In genomic region chr4:55409468-55410171, GRCh38 we compare ENCODE assay signal across 8 cellular contexts. TPM values are rescaled to one million over a fixed set of nuclear protein-coding genes. Genes with fewer than 3 reads are reported as not detected.
DNase-seq lines count a peak whose midpoint lies in the region; ATAC-seq and TF ChIP-seq lines count a peak whose summit lies in the region.

No MANE protein-coding gene starts in this region.

- no peak overlapping the region for H2AFZ ChIP-seq in trophoblast cell (ENCODE audit: insufficient read depth, low read length, poor library complexity)

- peak overlapping the region in 1 of 10 experiments; percentile 5; a peak in 2 of 20 replicates for H3K4me3 ChIP-seq in BLaER1 treated with 17β-estradiol and CSF1 and Interleukin-3, amounts not matched to agents 10 nM and 100 nM
- no peak overlapping the region for H3K4me3 ChIP-seq in choroid plexus epithelial cell (ENCODE audit: low read depth, low read length)
- no peak overlapping the region for H3K4me3 ChIP-seq in trophoblast cell (ENCODE audit: low read depth, low read length)

- peaks cover 77 to 93% (median 80%) of the 10 kb centered on the region in 11 experiments for H3K36me3 ChIP-seq in BLaER1 treated with 17β-estradiol and CSF1 and Interleukin-3, amounts not matched to agents 10 nM and 100 nM
- peaks cover 17 to 18% of the 10 kb centered on the region in 2 experiments for H3K36me3 ChIP-seq in trophoblast cell (ENCODE audit: control insufficient read depth in 1 of 2, insufficient read depth in 2 of 2, low read length in 2 of 2)

- no peak overlapping the region for H2AK5ac ChIP-seq in trophoblast cell (ENCODE audit: low read length)

- H3K4ac ChIP-seq in trophoblast cell (ENCODE audit: low read depth, low read length): no peak overlapping the region

- no peaks in the 10 kb centered on the region for H3K27me3 ChIP-seq in BLaER1 treated with 17β-estradiol and CSF1 and Interleukin-3, amounts not matched to agents 10 nM and 100 nM
- H3K27me3 ChIP-seq in trophoblast cell (ENCODE audit: insufficient read depth, low read length): no peaks in the 10 kb centered on the region

- no peak overlapping the region for H2BK120ac ChIP-seq in trophoblast cell (ENCODE audit: insufficient read depth, low read length, poor library complexity)

- no peaks in the 10 kb centered on the region for H3K79me1 ChIP-seq in trophoblast cell (ENCODE audit: low read length)

- H2BK12ac ChIP-seq in trophoblast cell (ENCODE audit: low read length): no peak overlapping the region

- H2BK5ac ChIP-seq in trophoblast cell (ENCODE audit: low read depth, low read length, poor library complexity): no peak overlapping the region

- no peak overlapping the region for H3K23ac ChIP-seq in trophoblast cell (ENCODE audit: low read length)

- H3K4me2 ChIP-seq in BLaER1 treated with 17β-estradiol and CSF1 and Interleukin-3, amounts not matched to agents 10 nM and 100 nM: peak overlapping the region; percentile 55 to 85 (median 72)
- H3K4me2 ChIP-seq in trophoblast cell (ENCODE audit: low read length): peak overlapping the region; percentile 38

- peaks cover 34 to 62% (median 40%) of the 10 kb centered on the region in 10 experiments for H3K4me1 ChIP-seq in BLaER1 treated with 17β-estradiol and CSF1 and Interleukin-3, amounts not matched to agents 10 nM and 100 nM
- no peaks in the 10 kb centered on the region for H3K4me1 ChIP-seq in trophoblast cell (ENCODE audit: control insufficient read depth in 1 of 2, insufficient read depth in 2 of 2, low read length in 2 of 2)

- no peak overlapping the region for H4K12ac ChIP-seq in trophoblast cell (ENCODE audit: low read depth, low read length)

- H3K18ac ChIP-seq in trophoblast cell (ENCODE audit: low read length): no peak overlapping the region

- peak; percentile 59 for ATAC-seq in GM19025 (IDR thresholded peaks at IDR 0.05; ENCODE audit: low read depth, unreplicated experiment)
- peak; percentile 61 for ATAC-seq in HG03457 (IDR thresholded peaks at IDR 0.05; ENCODE audit: unreplicated experiment)

- WGBS in trophoblast cell (ENCODE audit: extremely low coverage, insufficient coverage, insufficient read length): no CpG with 5 or more reads among the region's 10 CpGs

- no peak overlapping the region for H4K8ac ChIP-seq in trophoblast cell (ENCODE audit: low read depth, low read length)

- peak; percentile 67 for DNase-seq in choroid plexus epithelial cell (ENCODE audit: low read depth)
- DNase-seq in trophoblast cell: peak in 1 of 2 donors; percentile 30
- no peak for DNase-seq in 8988T
- no peak for DNase-seq in activated CD4-positive, alpha-beta T cell treated with anti-CD3 and anti-CD28 coated beads for 1 hour
- DNase-seq in KG1 (lab: John Stamatoyannopoulos, UW): no peak

- peak overlapping the region in 9 of 11 experiments; percentile 1 to 59 (median 31); a peak in 15 of 22 replicates for H3K27ac ChIP-seq in BLaER1 treated with 17β-estradiol and CSF1 and Interleukin-3, amounts not matched to agents 10 nM and 100 nM
- peak overlapping the region; percentile 14 for H3K27ac ChIP-seq in trophoblast cell (ENCODE audit: low read depth, low read length)

- no peak overlapping the region for H3K14ac ChIP-seq in trophoblast cell (ENCODE audit: low read length)

- H4K20me1 ChIP-seq in BLaER1 treated with 17β-estradiol and CSF1 and Interleukin-3, amounts not matched to agents 10 nM and 100 nM: peaks cover 97 to 100% (median 100%) of the 10 kb centered on the region in 11 experiments

- no peaks in the 10 kb centered on the region for H3K9me3 ChIP-seq in BLaER1 treated with 17β-estradiol and CSF1 and Interleukin-3, amounts not matched to agents 10 nM and 100 nM (replicated peaks in 1 of 11)
- no peaks in the 10 kb centered on the region for H3K9me3 ChIP-seq in trophoblast cell (ENCODE audit: insufficient read depth, low read depth, low read length)

- TF ChIP-seq CTCF in choroid plexus epithelial cell (conservative IDR thresholded peaks at IDR 0.05; ENCODE audit: low read depth, low read length): peak; percentile 54

- no peak overlapping the region for H4K91ac ChIP-seq in trophoblast cell (ENCODE audit: low read depth, low read length)

- H3K79me2 ChIP-seq in trophoblast cell (ENCODE audit: control insufficient read depth, insufficient read depth, low read length, poor library complexity): peaks cover 7% of the 10 kb centered on the region

- H3K9ac ChIP-seq in BLaER1 treated with 17β-estradiol and CSF1 and Interleukin-3, amounts not matched to agents 10 nM and 100 nM: peak overlapping the region in 8 of 11 experiments; percentile 1 to 52 (median 14); a peak in 5 of 22 replicates
- no peak overlapping the region for H3K9ac ChIP-seq in trophoblast cell (ENCODE audit: low read length)

RNA-seq across cellular contexts. Expression of gene TMEM165, which starts 13.9 kb away (rescaled TPM):
- polyA plus RNA-seq in trophoblast cell (2013): 51.4 and 53.4 TPM in 2 replicates
